In genomic region chr2:44715671-44716077, GRCh38 we compare ENCODE assay signal across 9 cellular contexts.
DNase-seq lines count a peak whose midpoint lies in the region; ATAC-seq, FAIRE-seq and TF ChIP-seq lines count a peak whose summit lies in the region.
"Had no signal": no experiment of that assay in that cellular context is flagged by ENCODE, and none has a peak within 500 bp of the region (broad histone marks: within the 10 kb centered on the region; RNA-seq: fewer than 3 reads in every experiment).

No MANE protein-coding gene starts in this region.

- H3K4me3 Mint-ChIP-seq in activated T-cell treated with anti-CD3 and anti-CD28 coated beads, Interleukin-2, amount 50 U/mL, for 4 hours: no peak overlapping the region

- ATAC-seq in activated T-cell treated with anti-CD3 and anti-CD28 coated beads, Interleukin-2, amount 50 U/mL, for 4 hours: no peak
- ATAC-seq in activated CD4-positive, CD25-positive, alpha-beta regulatory T cell treated with anti-CD3 and anti-CD28 coated beads, Interleukin-2, amount 50 U/mL, for 24 hours: no peak
- ATAC-seq in HG03095 (IDR thresholded peaks at IDR 0.05; ENCODE audit: unreplicated experiment): no peak
- no peak for ATAC-seq in HG03175 (IDR thresholded peaks at IDR 0.05; ENCODE audit: unreplicated experiment)

- TF ChIP-seq POLR2A in GM12892 (IDR thresholded peaks at IDR 0.05; ENCODE audit: low read depth, low read length): no peak

- no peaks in the 10 kb centered on the region for H3K27me3 Mint-ChIP-seq in activated T-cell treated with anti-CD3 and anti-CD28 coated beads, Interleukin-2, amount 50 U/mL, for 4 hours (ENCODE audit: low read depth)

- FAIRE-seq in GM12892 (lab: Jason Lieb, UNC): peak; percentile 44

- H3K36me3 Mint-ChIP-seq in activated T-cell treated with anti-CD3 and anti-CD28 coated beads, Interleukin-2, amount 50 U/mL, for 4 hours (ENCODE audit: insufficient read depth): peaks cover 8% of the 10 kb centered on the region

- no peak for DNase-seq in GM12892 (ENCODE audit: insufficient read length)
- DNase-seq in NCI-H69 (lab: John Stamatoyannopoulos, UW): peak; percentile 91
- peak; percentile 56 for DNase-seq in epithelial cell of esophagus (ENCODE audit: low read depth)
- peak; percentile 66 for DNase-seq in pons (ENCODE audit: low spot score)
- no peak for DNase-seq in activated T-cell treated with anti-CD3 and anti-CD28 coated beads, Interleukin-2, amount 50 U/mL, for 4 hours
- DNase-seq: NCI-H446 had no signal

- TF ChIP-seq CTCF in epithelial cell of esophagus (IDR thresholded peaks at IDR 0.05; ENCODE audit: insufficient read depth, low read depth, low read length, missing control alignments): peak; percentile 71

- peaks cover 2% of the 10 kb centered on the region for H3K4me1 Mint-ChIP-seq in activated T-cell treated with anti-CD3 and anti-CD28 coated beads, Interleukin-2, amount 50 U/mL, for 4 hours (ENCODE audit: low read depth)

- no peak overlapping the region for H3K4me3 ChIP-seq in epithelial cell of esophagus (ENCODE audit: low read length)

- no peaks in the 10 kb centered on the region for H3K9me3 Mint-ChIP-seq in activated T-cell treated with anti-CD3 and anti-CD28 coated beads, Interleukin-2, amount 50 U/mL, for 4 hours

Comparison
In these comparisons a context has a peak if more than half of its experiments do, and no peak if none do; other contexts are left out.
1. DNase-seq: peak in NCI-H69 (single experiment), epithelial cell of esophagus (single experiment) and pons (single experiment); none in GM12892 (single experiment) and activated T-cell treated with anti-CD3 and anti-CD28 coated beads, Interleukin-2, amount 50 U/mL, for 4 hours (single experiment).